8 cellular contexts compared by ENCODE assay signal in genomic region chr6:34223964-34224940, GRCh38. TPM values are rescaled to one million over a fixed set of nuclear protein-coding genes. Genes with fewer than 3 reads are reported as not detected.
DNase-seq lines count a peak whose midpoint lies in the region; TF ChIP-seq lines count a peak whose summit lies in the region.

No MANE protein-coding gene starts in this region.

- TF ChIP-seq EP300 in ovary (IDR thresholded peaks at IDR 0.05) = peak; percentile 21

- H3K27ac Mint-ChIP-seq in HFFc6 = peak overlapping the region; percentile 91
- H3K27ac Mint-ChIP-seq in activated naive CD8-positive, alpha-beta T cell treated with anti-CD3 and anti-CD28 coated beads for 36 hours = peak overlapping the region; percentile 91

- no peaks in the 10 kb centered on the region for H3K9me3 Mint-ChIP-seq in HFFc6
- no peaks in the 10 kb centered on the region for H3K9me3 Mint-ChIP-seq in activated naive CD8-positive, alpha-beta T cell treated with anti-CD3 and anti-CD28 coated beads for 36 hours

- peak overlapping the region; percentile 70 to 92 for H3K27ac ChIP-seq in ovary
- H3K27ac ChIP-seq in thyroid gland = peak overlapping the region; percentile 56 to 97 (median 96)

- WGBS in ovary, 3 donors = 1 to 2% (median 2%) methylated on average over 37 to 55 of the region's 55 CpGs
- WGBS in thyroid gland, 2 donors = 9 to 10% methylated on average over 18 to 19 of the region's 55 CpGs

- no peaks in the 10 kb centered on the region; the same call in 1 of the 2 replicates for H3K27me3 Mint-ChIP-seq in HFFc6 (ENCODE audit: insufficient read depth)
- no peaks in the 10 kb centered on the region for H3K27me3 Mint-ChIP-seq in activated naive CD8-positive, alpha-beta T cell treated with anti-CD3 and anti-CD28 coated beads for 36 hours

- intact Hi-C loops in head of caudate nucleus (cut with DNase I) = loop anchor here (1.0 kb wide), 1 partner anchor 24 kb away; no protein-coding TSS in a partner anchor
- intact Hi-C loops in ovary (cut with DNase I) = no loop called here
- intact Hi-C loops in thyroid gland (cut with DNase I) = no loop called here

- H3K9me3 ChIP-seq in ovary (no peaks in the 10 kb centered on the region), thyroid gland (no peaks in the 10 kb centered on the region)

- peaks cover 21% of the 10 kb centered on the region for H3K4me1 Mint-ChIP-seq in HFFc6 (ENCODE audit: low read depth)
- H3K4me1 Mint-ChIP-seq in activated naive CD8-positive, alpha-beta T cell treated with anti-CD3 and anti-CD28 coated beads for 36 hours = peaks cover 30% of the 10 kb centered on the region

- TF ChIP-seq CTCF in HFFc6 (IDR thresholded peaks at IDR 0.05) (no peak), ovary (IDR thresholded peaks at IDR 0.05) (peak in 1 of 3 donors; percentile 15), thyroid gland (IDR thresholded peaks at IDR 0.05) (no peak)

- H3K36me3 Mint-ChIP-seq in HFFc6 (ENCODE audit: low read depth) = no peaks in the 10 kb centered on the region
- H3K36me3 Mint-ChIP-seq in activated naive CD8-positive, alpha-beta T cell treated with anti-CD3 and anti-CD28 coated beads for 36 hours = no peaks in the 10 kb centered on the region

- H3K36me3 ChIP-seq in ovary (no peaks in the 10 kb centered on the region), thyroid gland (no peaks in the 10 kb centered on the region)

- peak overlapping the region; percentile 82 for H3K4me3 Mint-ChIP-seq in HFFc6
- H3K4me3 Mint-ChIP-seq in activated naive CD8-positive, alpha-beta T cell treated with anti-CD3 and anti-CD28 coated beads for 36 hours = peak overlapping the region; percentile 68

- H3K4me3 ChIP-seq in GM08714 (ENCODE audit: low read length) (peak overlapping the region; percentile 66; the same call in 1 of the 2 replicates), ovary (peak overlapping the region; percentile 80), thyroid gland (replicated peaks in 1 of 3) (peak overlapping the region in 2 of 3 donors; percentile 2 to 58)

- TF ChIP-seq POLR2A in ovary (IDR thresholded peaks at IDR 0.05) = peak; percentile 67
- TF ChIP-seq POLR2A in thyroid gland (IDR thresholded peaks at IDR 0.05) = peak in 1 of 2 donors; percentile 93

- peak; percentile 87 for DNase-seq in HFFc6
- peak; percentile 94 for DNase-seq in NAMALWA (ENCODE audit: low spot score)
- DNase-seq in SKM-1 (lab: John Stamatoyannopoulos, UW; ENCODE audit: unreplicated experiment) = peak; percentile 78
- peak; percentile 95 for DNase-seq in activated naive CD8-positive, alpha-beta T cell treated with anti-CD3 and anti-CD28 coated beads for 36 hours
- peak; percentile 73 to 97 (median 92) for DNase-seq in head of caudate nucleus
- peak; percentile 90 to 96 (median 94) for DNase-seq in ovary
- peak; percentile 92 to 93 for DNase-seq in thyroid gland

- H3K4me1 ChIP-seq in ovary (ENCODE audit: insufficient read depth) (peaks cover 6% of the 10 kb centered on the region), thyroid gland (peaks cover 6 to 12% of the 10 kb centered on the region in 2 donors)

- H3K27me3 ChIP-seq in ovary (no peaks in the 10 kb centered on the region), thyroid gland (no peaks in the 10 kb centered on the region)

RNA-seq across cellular contexts. Expression of gene HMGA1, which starts 12.4 kb away (rescaled TPM):
- 1,000 to 10,000 TPM in 4 of 6 experiments, 100 to 1,000 TPM in 2; 687 to 1,047 (median 1,018) TPM for total RNA-seq in HFFc6 (2021; fragmentation: NEBNext Ultra II Directional; extraction: Animal tissue kit (Norgen Biotek cat#: 25700))
- total RNA-seq in activated naive CD8-positive, alpha-beta T cell treated with anti-CD3 and anti-CD28 coated beads for 36 hours = 100 to 1,000 TPM; 803 to 814 TPM
- total RNA-seq in ovary (10 to 100 TPM in 4 of 7 donors, 1 to 10 TPM in 3; 5.1 to 39.9 (median 10.4) TPM), thyroid gland (10 to 100 TPM; 33.3 to 48.5 (median 41.9) TPM)
- polyA plus RNA-seq in ovary = 1 to 10 TPM; 2.4 to 5.6 TPM

RNA-seq across cellular contexts. Expression of gene SMIM29, which starts 24.6 kb away (rescaled TPM):
- 10 to 100 TPM; 35.0 to 44.8 (median 36.9) TPM for total RNA-seq in HFFc6 (2021; fragmentation: NEBNext Ultra II Directional; extraction: Animal tissue kit (Norgen Biotek cat#: 25700))
- total RNA-seq in activated naive CD8-positive, alpha-beta T cell treated with anti-CD3 and anti-CD28 coated beads for 36 hours = 10 to 100 TPM; 13.1 to 14.2 TPM
- total RNA-seq in ovary (10 to 100 TPM; 14.7 to 26.6 (median 17.8) TPM), thyroid gland (10 to 100 TPM; 23.4 to 46.2 (median 31.1) TPM)
- 10 to 100 TPM in 1 of 2 donors, 1 to 10 TPM in 1; 2.0 to 26.3 TPM for polyA plus RNA-seq in ovary

Comparison
In these comparisons a context has a peak if more than half of its experiments do, and no peak if none do; other contexts are left out.
1. Peak in every context shown above with its lines: DNase-seq, H3K4me3 ChIP-seq and H3K27ac ChIP-seq.
2. H3K4me3 ChIP-seq: peak in every context shown above with its lines; median percentile 80 in ovary; 66 in GM08714; 30 in thyroid gland.
3. RNA of gene HMGA1, which starts 12.4 kb away (total RNA-seq): 687 to 1,047 TPM in HFFc6 and 803 to 814 TPM in activated naive CD8-positive, alpha-beta T cell treated with anti-CD3 and anti-CD28 coated beads for 36 hours; 33.3 to 48.5 TPM in thyroid gland and 5.1 to 39.9 TPM in ovary; every median in the first group is over 10 times any median in the second.